ENCODE assay signal across 10 cellular contexts in genomic region chr5:157570801-157571200, GRCh38. TPM values are rescaled to one million over a fixed set of nuclear protein-coding genes. Genes with fewer than 3 reads are reported as not detected.
A peak's percentile ranks its signal among the peaks of the same experiment; 100 is the strongest.
DNase-seq lines count a peak whose midpoint lies in the region; ATAC-seq lines count a peak whose summit lies in the region.
"Had no signal": no experiment of that assay in that cellular context is flagged by ENCODE, and none has a peak within 500 bp of the region (broad histone marks: within the 10 kb centered on the region; RNA-seq: fewer than 3 reads in every experiment).

No MANE protein-coding gene starts in this region.

- POLR2A ChIA-PET in T-cell (lab: Charles Lee), result interaction anchor here in 1 of 2 donors (1.0 kb wide), 1 partner anchor 13 kb away, joined by 3 read pairs; no protein-coding TSS in a partner anchor
- POLR2A ChIA-PET in naive thymus-derived CD4-positive, alpha-beta T cell (lab: Charles Lee), result interaction anchor here (0.6 kb wide), 1 partner anchor 35 kb away, joined by 3 read pairs; no protein-coding TSS in a partner anchor

- H3K27me3 ChIP-seq in naive thymus-derived CD4-positive, alpha-beta T cell (ENCODE audit: control insufficient read depth in 2 of 2, insufficient read depth in 2 of 2, low read length in 2 of 2), result no peaks in the 10 kb centered on the region

- peak overlapping the region; percentile 35 to 99 (median 91) for H3K4me3 Mint-ChIP-seq in T-cell
- H3K4me3 Mint-ChIP-seq in naive thymus-derived CD4-positive, alpha-beta T cell, result peak overlapping the region in 5 of 10 donors; percentile 42 to 97 (median 61)

- peaks cover 4 to 9% of the 10 kb centered on the region in 2 donors for H3K27me3 Mint-ChIP-seq in T-cell
- peaks cover 0 to 14% (median 11%) of the 10 kb centered on the region in 5 donors for H3K27me3 Mint-ChIP-seq in naive thymus-derived CD4-positive, alpha-beta T cell

- H3K27ac Mint-ChIP-seq in T-cell, result peak overlapping the region; percentile 88 to 89
- H3K27ac Mint-ChIP-seq in naive thymus-derived CD4-positive, alpha-beta T cell, result peak overlapping the region in 5 of 9 donors; percentile 1 to 91 (median 26)

- intact Hi-C loops in naive thymus-derived CD4-positive, alpha-beta T cell (cut with micrococcal nuclease), result loop anchor here in 1 of 2 donors (1.0 to 5.0 kb wide), 3 partner anchors 26 to 162 kb away; partner anchors contain the start of gene THG1L

- H3K4me1 ChIP-seq in naive thymus-derived CD4-positive, alpha-beta T cell (ENCODE audit: control insufficient read depth in 2 of 2, insufficient read depth in 2 of 2, low read length in 2 of 2), result peaks cover 11 to 18% of the 10 kb centered on the region in 2 donors

- no peaks in the 10 kb centered on the region for H3K9me3 Mint-ChIP-seq in T-cell
- H3K9me3 Mint-ChIP-seq in naive thymus-derived CD4-positive, alpha-beta T cell, result no peaks in the 10 kb centered on the region

- H3K4me1 Mint-ChIP-seq in T-cell, result peaks cover 34 to 72% (median 58%) of the 10 kb centered on the region in 3 donors
- H3K4me1 Mint-ChIP-seq in naive thymus-derived CD4-positive, alpha-beta T cell, result peaks cover 16 to 66% (median 27%) of the 10 kb centered on the region in 7 donors

- no peaks in the 10 kb centered on the region for H3K36me3 ChIP-seq in naive thymus-derived CD4-positive, alpha-beta T cell (ENCODE audit: control insufficient read depth in 2 of 3, insufficient read depth in 3 of 3, low read length in 3 of 3)

- peaks cover 25% of the 10 kb centered on the region for H3K36me3 Mint-ChIP-seq in T-cell
- peaks cover 0 to 78% (median 0%) of the 10 kb centered on the region in 5 donors for H3K36me3 Mint-ChIP-seq in naive thymus-derived CD4-positive, alpha-beta T cell

- no peak for DNase-seq in T-cell
- no peak for DNase-seq in naive thymus-derived CD4-positive, alpha-beta T cell
- DNase-seq in caudate nucleus (lab: John Stamatoyannopoulos, UW), result no peak
- no peak for DNase-seq in Kasumi-1 (lab: John Stamatoyannopoulos, UW)
- DNase-seq in NCI-H1694 treated with DMSO at 0.1 percent for 48 hours (lab: John Stamatoyannopoulos, UW), result no peak
- no peak for DNase-seq in DMS79 treated with DMSO at 0.1 percent for 48 hours (lab: John Stamatoyannopoulos, UW)
- DNase-seq: DMS79 had no signal

- ATAC-seq in GM18502 (IDR thresholded peaks at IDR 0.05; ENCODE audit: poor library complexity, unreplicated experiment) (peak; percentile 7), GM21619 (IDR thresholded peaks at IDR 0.05; ENCODE audit: unreplicated experiment) (peak; percentile 7), T-cell (replicated peaks in 1 of 4) (no peak)
- ATAC-seq in naive thymus-derived CD4-positive, alpha-beta T cell, result no peak
- ATAC-seq: HepG2 had no signal

- CTCF ChIA-PET in T-cell (lab: Charles Lee), result no interaction called here
- CTCF ChIA-PET in naive thymus-derived CD4-positive, alpha-beta T cell (lab: Charles Lee), result no interaction called here

- H3K4me3 ChIP-seq in naive thymus-derived CD4-positive, alpha-beta T cell (ENCODE audit: low read length), result no peak overlapping the region

- H3K27ac ChIP-seq in naive thymus-derived CD4-positive, alpha-beta T cell (ENCODE audit: low read depth, low read length), result no peak overlapping the region
- no peak overlapping the region for H3K27ac ChIP-seq in caudate nucleus (ENCODE audit: low read depth, low read length)

- H3K9me3 ChIP-seq in naive thymus-derived CD4-positive, alpha-beta T cell (ENCODE audit: control insufficient read depth in 2 of 3, low read length in 3 of 3), result no peaks in the 10 kb centered on the region

RNA-seq across cellular contexts. Expression of gene ADAM19, which starts 4.8 kb away (rescaled TPM):
- total RNA-seq in T-cell, result 10 to 100 TPM; 30.7 to 64.1 (median 41.8) TPM
- total RNA-seq in naive thymus-derived CD4-positive, alpha-beta T cell, result 100 to 1,000 TPM in 1 of 5 experiments, 10 to 100 TPM in 1, 1 to 10 TPM in 1, under 1 TPM in 2; 0.81 to 410 (median 7.3) TPM
- polyA plus RNA-seq in naive thymus-derived CD4-positive, alpha-beta T cell, result under 1 TPM; 0.10 to 0.11 TPM

Comparison
In these comparisons a context has a peak if more than half of its experiments do, and no peak if none do; other contexts are left out.
1. ATAC-seq: peak in GM18502 (single experiment) and GM21619 (single experiment); none in T-cell (0 of 4) and naive thymus-derived CD4-positive, alpha-beta T cell (single experiment).